8 cellular contexts compared by ENCODE assay signal in the genomic region with DNA sequence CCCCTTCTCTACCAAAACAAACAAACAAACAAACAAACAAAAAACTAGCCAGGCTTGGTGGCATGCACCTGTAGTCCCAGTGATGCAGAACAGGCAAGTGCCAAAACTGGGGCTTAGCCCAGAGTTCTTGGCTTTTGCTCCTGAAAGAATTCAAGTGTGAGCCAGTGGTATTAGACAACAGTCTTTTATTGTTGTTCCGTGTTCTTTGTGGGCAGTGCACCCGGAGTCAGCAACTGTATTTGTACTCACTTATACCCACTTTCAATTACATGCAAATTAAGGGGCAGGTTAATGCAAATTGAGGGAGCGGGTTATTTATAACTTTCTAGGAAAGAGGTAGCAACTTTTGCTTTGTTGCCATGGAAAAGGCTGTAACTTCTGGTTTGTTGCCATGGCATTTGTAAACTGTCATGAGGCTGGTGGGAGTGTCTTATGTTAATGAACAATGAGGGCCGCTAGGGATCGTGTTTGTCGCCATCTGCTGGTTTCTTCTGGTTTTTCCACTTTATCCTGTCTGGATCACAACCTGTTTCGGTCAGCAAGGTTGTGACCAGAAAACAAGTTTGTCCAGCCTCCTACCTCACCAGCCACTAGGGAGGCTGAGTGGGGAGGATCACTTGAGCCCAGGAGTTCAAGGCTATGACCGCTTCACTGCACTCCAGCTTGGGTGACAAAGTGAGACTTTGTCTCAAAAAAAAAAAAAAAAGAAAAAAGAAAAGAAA.
DNase-seq lines count a peak whose midpoint lies in the region; ATAC-seq and TF ChIP-seq lines count a peak whose summit lies in the region.

No MANE protein-coding gene starts in this region.

- intact Hi-C loops in CD4-positive, alpha-beta memory T cell (cut with micrococcal nuclease): no loop called here

- H3K4me2 ChIP-seq in hepatocyte: no peak overlapping the region

- peaks cover 4 to 9% of the 10 kb centered on the region in 2 donors for H3K27me3 Mint-ChIP-seq in CD4-positive, alpha-beta memory T cell
- peaks cover 47% of the 10 kb centered on the region for H3K27me3 Mint-ChIP-seq in activated T-cell treated with anti-CD3 and anti-CD28 coated beads, Interleukin-2, amount 50 U/mL, for 24 hours

- no peaks in the 10 kb centered on the region for H3K9me2 ChIP-seq in hepatocyte (replicated peaks; ENCODE audit: insufficient read depth)

- H4K20me1 ChIP-seq in hepatocyte (ENCODE audit: insufficient read depth, poor library complexity, severe bottlenecking): no peaks in the 10 kb centered on the region

- H3K4me3 ChIP-seq in CD4-positive, alpha-beta memory T cell (ENCODE audit: low read length in 2 of 2): no peak overlapping the region
- H3K4me3 ChIP-seq in hepatocyte: no peak overlapping the region

- peaks cover 0 to 6% (median 3%) of the 10 kb centered on the region in 4 donors for H3K4me1 Mint-ChIP-seq in CD4-positive, alpha-beta memory T cell
- H3K4me1 Mint-ChIP-seq in activated T-cell treated with anti-CD3 and anti-CD28 coated beads, Interleukin-2, amount 50 U/mL, for 24 hours (ENCODE audit: low read depth): peaks cover 5% of the 10 kb centered on the region

- ATAC-seq in GM18517 (IDR thresholded peaks at IDR 0.05; ENCODE audit: unreplicated experiment) (peak; percentile 94), HG03135 (IDR thresholded peaks at IDR 0.05; ENCODE audit: unreplicated experiment) (peak; percentile 88)

- no peaks in the 10 kb centered on the region for H3K4me1 ChIP-seq in CD4-positive, alpha-beta memory T cell (ENCODE audit: insufficient read depth, low read length)
- H3K4me1 ChIP-seq in hepatocyte (ENCODE audit: insufficient read depth): no peaks in the 10 kb centered on the region

- POLR2A ChIA-PET in CD4-positive, alpha-beta memory T cell (lab: Charles Lee; ENCODE audit: partially characterized antibody): interaction anchor here (0.6 kb wide), 1 partner anchor 186 kb away, joined by 3 read pairs; no protein-coding TSS in a partner anchor

- H3K4me3 Mint-ChIP-seq in CD4-positive, alpha-beta memory T cell: peak overlapping the region in 1 of 8 donors; percentile 9
- no peak overlapping the region for H3K4me3 Mint-ChIP-seq in activated T-cell treated with anti-CD3 and anti-CD28 coated beads, Interleukin-2, amount 50 U/mL, for 24 hours

- CTCF ChIA-PET in CD4-positive, alpha-beta memory T cell (lab: Charles Lee; ENCODE audit: partially characterized antibody): no interaction called here

- no peak overlapping the region for H3K27ac ChIP-seq in CD4-positive, alpha-beta memory T cell (ENCODE audit: low read depth, low read length)
- H3K27ac ChIP-seq in hepatocyte: no peak overlapping the region

- H3K27me3 ChIP-seq in CD4-positive, alpha-beta memory T cell (ENCODE audit: insufficient read depth, low read length): no peaks in the 10 kb centered on the region
- H3K27me3 ChIP-seq in hepatocyte: no peaks in the 10 kb centered on the region

- 48% methylated on average over 8 of the region's 8 CpGs for WGBS in hepatocyte (ENCODE audit: low lambda C conversion rate, missing lambda C conversion rate)

- no peaks in the 10 kb centered on the region for H3K36me3 ChIP-seq in CD4-positive, alpha-beta memory T cell (ENCODE audit: insufficient read depth, low read length)
- no peaks in the 10 kb centered on the region for H3K36me3 ChIP-seq in hepatocyte (replicated peaks; ENCODE audit: insufficient read depth, low read depth)

- H3K36me3 Mint-ChIP-seq in CD4-positive, alpha-beta memory T cell: no peaks in the 10 kb centered on the region
- H3K36me3 Mint-ChIP-seq in activated T-cell treated with anti-CD3 and anti-CD28 coated beads, Interleukin-2, amount 50 U/mL, for 24 hours (ENCODE audit: low read depth): no peaks in the 10 kb centered on the region

- H3K9me3 Mint-ChIP-seq in CD4-positive, alpha-beta memory T cell: peaks cover 0 to 1% (median 0%) of the 10 kb centered on the region in 8 donors
- no peaks in the 10 kb centered on the region for H3K9me3 Mint-ChIP-seq in activated T-cell treated with anti-CD3 and anti-CD28 coated beads, Interleukin-2, amount 50 U/mL, for 24 hours

- H3K9me3 ChIP-seq in CD4-positive, alpha-beta memory T cell (ENCODE audit: control insufficient read depth in 1 of 2, low read length in 2 of 2): no peaks in the 10 kb centered on the region
- H3K9me3 ChIP-seq in hepatocyte (ENCODE audit: low read depth): no peaks in the 10 kb centered on the region

- H2AFZ ChIP-seq in hepatocyte: no peak overlapping the region

- peak; percentile 51 for TF ChIP-seq CTCF in hepatocyte (IDR thresholded peaks at IDR 0.05; ENCODE audit: poor library complexity)

- DNase-seq in CD4-positive, alpha-beta memory T cell: peak; percentile 31 to 54 (median 44)
- peak; percentile 79 for DNase-seq in NCI-H82 (lab: John Stamatoyannopoulos, UW)
- DNase-seq in activated T-cell treated with anti-CD3 and anti-CD28 coated beads, Interleukin-2, amount 50 U/mL, for 24 hours: peak; percentile 37
- peak; percentile 72 for DNase-seq in hepatocyte (ENCODE audit: low spot score)
- DNase-seq in stimulated activated CD4-positive, alpha-beta T cell treated with anti-CD3 and anti-CD28 coated beads, Interleukin-4, amount 100 ng/mL, for 24 hours: peak; percentile 14
- DNase-seq in GOT3 (lab: John Stamatoyannopoulos, UW): no peak

- peak overlapping the region in 2 of 7 donors; percentile 7 to 78 for H3K27ac Mint-ChIP-seq in CD4-positive, alpha-beta memory T cell
- no peak overlapping the region for H3K27ac Mint-ChIP-seq in activated T-cell treated with anti-CD3 and anti-CD28 coated beads, Interleukin-2, amount 50 U/mL, for 24 hours

- H3K79me2 ChIP-seq in hepatocyte: no peaks in the 10 kb centered on the region
